Comparison of ENCODE assay signal across 16 cellular contexts in genomic region chr12:110343114-110343513, GRCh38.
A peak's percentile ranks its signal among the peaks of the same experiment; 100 is the strongest.
DNase-seq lines count a peak whose midpoint lies in the region; ATAC-seq and TF ChIP-seq lines count a peak whose summit lies in the region.
"Had no signal": no experiment of that assay in that cellular context is flagged by ENCODE, and none has a peak within 500 bp of the region (broad histone marks: within the 10 kb centered on the region; RNA-seq: fewer than 3 reads in every experiment).

No MANE protein-coding gene starts in this region.

- no peaks in the 10 kb centered on the region for H3K9me3 Mint-ChIP-seq in type B pancreatic cell
- H3K9me3 Mint-ChIP-seq: H9 had no signal

- H3K4me3 ChIP-seq in breast epithelium: no peak overlapping the region
- H3K4me3 ChIP-seq in mammary epithelial cell (replicated peaks in 1 of 3; ENCODE audit: insufficient read depth in 1 of 3, low read depth in 2 of 3, low read length in 3 of 3): no peak overlapping the region
- H3K4me3 ChIP-seq in RWPE2 (ENCODE audit: severe bottlenecking): no peak overlapping the region
- no peak overlapping the region for H3K4me3 ChIP-seq in esophagus squamous epithelium
- H3K4me3 ChIP-seq: A549, SJCRH30 had no signal

- peak overlapping the region; percentile 26 for H3K27ac Mint-ChIP-seq in type B pancreatic cell

- H3K4me3 Mint-ChIP-seq in type B pancreatic cell: no peak overlapping the region
- H3K4me3 Mint-ChIP-seq: H9 had no signal

- TF ChIP-seq CTCF in breast epithelium (IDR thresholded peaks at IDR 0.05) (no peak), mammary epithelial cell (conservative IDR thresholded peaks at IDR 0.05 in 1 of 2, IDR thresholded peaks at IDR 0.05 in 1 of 2; ENCODE audit: extremely low read depth in 1 of 2, insufficient read depth in 1 of 2, low read depth in 1 of 2, low read length in 2 of 2) (no peak), RWPE2 (IDR thresholded peaks at IDR 0.05; ENCODE audit: poor library complexity, severe bottlenecking) (no peak), esophagus squamous epithelium (IDR thresholded peaks at IDR 0.05) (no peak), type B pancreatic cell (conservative IDR thresholded peaks at IDR 0.05) (no peak)

- no peaks in the 10 kb centered on the region for H3K9me3 ChIP-seq in breast epithelium
- H3K9me3 ChIP-seq in mammary epithelial cell (replicated peaks; ENCODE audit: insufficient read depth, low read length): no peaks in the 10 kb centered on the region
- no peaks in the 10 kb centered on the region for H3K9me3 ChIP-seq in RWPE2 (ENCODE audit: severe bottlenecking)
- H3K9me3 ChIP-seq in esophagus squamous epithelium: no peaks in the 10 kb centered on the region
- H3K9me3 ChIP-seq: A549, SJCRH30 had no signal

- peaks cover 59% of the 10 kb centered on the region for H3K79me2 ChIP-seq in mammary epithelial cell (ENCODE audit: insufficient read depth, low read length)

- in situ Hi-C loops in mammary epithelial cell (cut with MboI; ENCODE audit: low sequenced_read_pairs in 2 of 2): no loop called here

- H3K4me1 ChIP-seq in breast epithelium (peaks cover 0 to 14% of the 10 kb centered on the region in 2 donors), mammary epithelial cell (ENCODE audit: insufficient read depth, low read length) (peaks cover 49% of the 10 kb centered on the region), RWPE2 (ENCODE audit: insufficient read depth, poor library complexity, severe bottlenecking) (peaks cover 48% of the 10 kb centered on the region), esophagus squamous epithelium (peaks cover 11 to 98% (median 56%) of the 10 kb centered on the region in 3 donors)
- H3K4me1 ChIP-seq: SJCRH30 had no signal

- peak overlapping the region; percentile 28 to 91 for H3K27ac ChIP-seq in breast epithelium
- H3K27ac ChIP-seq in mammary epithelial cell (ENCODE audit: insufficient read depth, low read depth, low read length): no peak overlapping the region
- peak overlapping the region; percentile 69 for H3K27ac ChIP-seq in RWPE2 (ENCODE audit: poor library complexity, severe bottlenecking)
- peak overlapping the region; percentile 74 to 93 (median 92) for H3K27ac ChIP-seq in esophagus squamous epithelium
- H3K27ac ChIP-seq: A549, SJCRH30 had no signal

- H3K9ac ChIP-seq in mammary epithelial cell (ENCODE audit: insufficient read depth, low read length): no peak overlapping the region

- no peaks in the 10 kb centered on the region for H4K20me1 ChIP-seq in mammary epithelial cell (ENCODE audit: insufficient read depth, low read length)

- no TSS peak for BruUV-seq in mammary epithelial cell (replicated peaks; lab: Mats Ljungman, UMichigan)

- TF ChIP-seq POLR2A in breast epithelium (IDR thresholded peaks at IDR 0.05) (no peak), esophagus squamous epithelium (IDR thresholded peaks at IDR 0.05) (no peak)

- no peak overlapping the region for H3K4me2 ChIP-seq in mammary epithelial cell (ENCODE audit: insufficient read depth, low read depth, low read length)
- H3K4me2 ChIP-seq: A549 had no signal

- no peak for ATAC-seq in RWPE2 (ENCODE audit: low read depth)

- intact Hi-C loops in breast epithelium (cut with DNase I; ENCODE audit: low total_unique reads) (no loop called here), mammary epithelial cell (cut with micrococcal nuclease) (loop anchor here (5.0 kb wide), 1 partner anchor 41 kb away; no protein-coding TSS in a partner anchor), esophagus squamous epithelium (cut with DNase I) (no loop called here)

- H3K4me1 Mint-ChIP-seq in type B pancreatic cell (ENCODE audit: unreplicated experiment): no peaks in the 10 kb centered on the region

- DNase-seq in breast epithelium (ENCODE audit: low spot score in 2 of 2): no peak
- DNase-seq in mammary epithelial cell: no peak
- no peak for DNase-seq in RWPE2 (ENCODE audit: low spot score)
- no peak for DNase-seq in esophagus squamous epithelium (lab: John Stamatoyannopoulos, UW)
- DNase-seq in type B pancreatic cell (ENCODE audit: extremely low spot score, unreplicated experiment): no peak
- no peak for DNase-seq in NCI-H510A treated with DMSO at 0.1 percent for 48 hours (lab: John Stamatoyannopoulos, UW)
- no peak for DNase-seq in T-helper 1 cell
- DNase-seq: GF-D8, H9, KG1, NCI-H1105 treated with DMSO at 0.1 percent for 48 hours, NCI-H1694, NCI-H2081 treated with DMSO at 0.1 percent for 48 hours, NCI-H774, SJCRH30 had no signal

- CTCF ChIA-PET in mammary epithelial cell (lab: Charles Lee; ENCODE audit: low non-redundant PET): no interaction called here

- H3K27me3 ChIP-seq in breast epithelium (no peaks in the 10 kb centered on the region), mammary epithelial cell (ENCODE audit: insufficient read depth, low read length) (no peaks in the 10 kb centered on the region), RWPE2 (ENCODE audit: insufficient read depth, poor library complexity, severe bottlenecking) (no peaks in the 10 kb centered on the region), esophagus squamous epithelium (no peaks in the 10 kb centered on the region)
- H3K27me3 ChIP-seq: SJCRH30 had no signal

- no peak overlapping the region for H2AFZ ChIP-seq in mammary epithelial cell (ENCODE audit: low read depth, low read length)

- no peaks in the 10 kb centered on the region for H3K27me3 Mint-ChIP-seq in type B pancreatic cell

- peaks cover 62% of the 10 kb centered on the region for H3K36me3 Mint-ChIP-seq in type B pancreatic cell

- dilution Hi-C loops in mammary epithelial cell (cut with HindIII; ENCODE audit: low sequenced_read_pairs): no loop called here

- 98% methylated on average over 5 of the region's 5 CpGs for WGBS in mammary epithelial cell (ENCODE audit: low coverage, missing lambda C conversion rate)
- WGBS in esophagus squamous epithelium, 2 donors: 77 to 93% methylated on average over 5 of the region's 5 CpGs

- H3K36me3 ChIP-seq in breast epithelium: peaks cover 6% of the 10 kb centered on the region
- H3K36me3 ChIP-seq in mammary epithelial cell (ENCODE audit: insufficient read depth, low read length): peaks cover 61% of the 10 kb centered on the region
- peaks cover 100% of the 10 kb centered on the region for H3K36me3 ChIP-seq in RWPE2 (ENCODE audit: low read depth)
- peaks cover 52 to 100% (median 78%) of the 10 kb centered on the region in 3 donors for H3K36me3 ChIP-seq in esophagus squamous epithelium
